ENCODE assay signal across 17 cellular contexts in genomic region chr22:24077416-24077815, GRCh38.
"Had no signal": no experiment of that assay in that cellular context is flagged by ENCODE, and none has a peak within 500 bp of the region (broad histone marks: within the 10 kb centered on the region; RNA-seq: fewer than 3 reads in every experiment).

No MANE protein-coding gene starts in this region.

- H3K4me3 ChIP-seq: cardiac muscle cell, psoas muscle, transverse colon, vagina had no signal

- H3K4me1 Mint-ChIP-seq: activated CD4-positive, alpha-beta T cell treated with anti-CD3 and anti-CD28 coated beads, Interleukin-2, amount 10 ng/mL, durations not matched to agents 7 days and 5 days; activated naive CD8-positive, alpha-beta T cell treated with anti-CD3 and anti-CD28 coated beads for 36 hours; naive B cell had no signal

- H3K9ac ChIP-seq: SK-N-SH had no signal

- DNase-seq: activated B cell treated with CpG ODN at 0.5 μM for 24 hours; activated CD4-positive, alpha-beta T cell treated with anti-CD3 and anti-CD28 coated beads, Interleukin-2, amount 10 ng/mL, durations not matched to agents 7 days and 5 days; activated CD8-positive, alpha-beta memory T cell treated with anti-CD3 and anti-CD28 coated beads for 24 hours; activated CD8-positive, alpha-beta memory T cell treated with anti-CD3 and anti-CD28 coated beads, Interleukin-2, amount 50 U/mL, for 48 hours; activated naive CD4-positive, alpha-beta T cell; activated naive CD8-positive, alpha-beta T cell treated with anti-CD3 and anti-CD28 coated beads for 36 hours; amniotic stem cell; foreskin fibroblast; hippocampal formation; naive B cell; psoas muscle; SK-N-SH; stimulated activated CD4-positive, alpha-beta T cell treated with anti-CD3 and anti-CD28 coated beads, Interleukin-2, amount 100 ng/mL, for 24 hours; stimulated activated naive CD8-positive, alpha-beta T cell treated with anti-CD3 and anti-CD28 coated beads, Interleukin-15, Interleukin-2, amounts not matched to agents 100 U/mL and 50 U/mL, for 24 hours; transverse colon had no signal

- ATAC-seq: stimulated activated naive CD8-positive, alpha-beta T cell treated with anti-CD3 and anti-CD28 coated beads, Interleukin-15, Interleukin-2, amounts not matched to agents 100 U/mL and 50 U/mL, for 24 hours had no signal

- H3K9me3 ChIP-seq: psoas muscle, SK-N-SH, transverse colon, vagina had no signal

- H3K27me3 ChIP-seq: cardiac muscle cell, transverse colon, vagina had no signal

- H3K4me3 Mint-ChIP-seq: activated B cell treated with CpG ODN at 0.5 μM for 24 hours; activated CD4-positive, alpha-beta T cell treated with anti-CD3 and anti-CD28 coated beads, Interleukin-2, amount 10 ng/mL, durations not matched to agents 7 days and 5 days; activated naive CD8-positive, alpha-beta T cell treated with anti-CD3 and anti-CD28 coated beads for 36 hours; naive B cell had no signal

- H3K9me3 Mint-ChIP-seq: activated CD4-positive, alpha-beta T cell treated with anti-CD3 and anti-CD28 coated beads, Interleukin-2, amount 10 ng/mL, durations not matched to agents 7 days and 5 days; activated naive CD8-positive, alpha-beta T cell treated with anti-CD3 and anti-CD28 coated beads for 36 hours; naive B cell had no signal

- H3K4me1 ChIP-seq: psoas muscle, transverse colon, vagina had no signal

- H3K27ac Mint-ChIP-seq: activated B cell treated with CpG ODN at 0.5 μM for 24 hours; activated CD4-positive, alpha-beta T cell treated with anti-CD3 and anti-CD28 coated beads, Interleukin-2, amount 10 ng/mL, durations not matched to agents 7 days and 5 days; activated naive CD8-positive, alpha-beta T cell treated with anti-CD3 and anti-CD28 coated beads for 36 hours had no signal

- H3K27me3 Mint-ChIP-seq: activated B cell treated with CpG ODN at 0.5 μM for 24 hours; activated CD4-positive, alpha-beta T cell treated with anti-CD3 and anti-CD28 coated beads, Interleukin-2, amount 10 ng/mL, durations not matched to agents 7 days and 5 days; activated naive CD8-positive, alpha-beta T cell treated with anti-CD3 and anti-CD28 coated beads for 36 hours; naive B cell had no signal

- H3K27ac ChIP-seq: cardiac muscle cell, psoas muscle, vagina had no signal
